Comparison of ENCODE assay signal across 8 cellular contexts in genomic region chr3:10026084-10026890, GRCh38. TPM values are rescaled to one million over a fixed set of nuclear protein-coding genes. Genes with fewer than 3 reads are reported as not detected.
DNase-seq lines count a peak whose midpoint lies in the region; ATAC-seq and TF ChIP-seq lines count a peak whose summit lies in the region.

FANCD2 (plus strand) TSS chr3:10026437; CDS start chr3:10028658, 2,221 bp downstream.

- H3K27ac ChIP-seq in C4-2B (peak within 1 kb of the TSS; percentile 78), dorsolateral prefrontal cortex (peak within 1 kb of the TSS in 50 of 59 donors; percentile 6 to 92 (median 61))

- peak; percentile 87 for ATAC-seq in GM19324 (IDR thresholded peaks at IDR 0.05; ENCODE audit: low FRiP score, unreplicated experiment)
- peak; percentile 55 for ATAC-seq in HG03457 (IDR thresholded peaks at IDR 0.05; ENCODE audit: unreplicated experiment)

- TF ChIP-seq CTCF in C4-2B (conservative IDR thresholded peaks at IDR 0.05) = no peak
- peak in 22 of 56 donors; percentile 3 to 42 (median 18) for TF ChIP-seq CTCF in dorsolateral prefrontal cortex (IDR thresholded peaks at IDR 0.05 in 54 of 56, conservative IDR thresholded peaks at IDR 0.05 in 2 of 56; ENCODE audit: low read depth in 1 of 56, partially characterized antibody in 56 of 56)
- TF ChIP-seq CTCF in lower leg skin (IDR thresholded peaks at IDR 0.05) = no peak

- no peaks in the 10 kb centered on the region for H3K9me3 Mint-ChIP-seq in activated CD4-positive, alpha-beta memory T cell treated with anti-CD3 and anti-CD28 coated beads for 36 hours

- H3K27ac Mint-ChIP-seq in activated CD4-positive, alpha-beta memory T cell treated with anti-CD3 and anti-CD28 coated beads for 36 hours = peak within 1 kb of the TSS; percentile 98

- no peaks in the 10 kb centered on the region for H3K27me3 Mint-ChIP-seq in activated CD4-positive, alpha-beta memory T cell treated with anti-CD3 and anti-CD28 coated beads for 36 hours

- peak within 1 kb of the TSS; percentile 97 for H3K4me3 Mint-ChIP-seq in activated CD4-positive, alpha-beta memory T cell treated with anti-CD3 and anti-CD28 coated beads for 36 hours

- intact Hi-C loops in activated CD4-positive, alpha-beta memory T cell treated with anti-CD3 and anti-CD28 coated beads for 36 hours (cut with micrococcal nuclease) = loop anchor here (1.0 to 10.0 kb wide), 6 partner anchors 49 to 629 kb away; partner anchors contain the start of genes ARPC4, BRK1, CRELD1 and SETD5
- intact Hi-C loops in dorsolateral prefrontal cortex (cut with DNase I) = loop anchor here (1.0 to 10.0 kb wide), 7 partner anchors 39 to 296 kb away; partner anchors contain the start of genes EMC3 (in 2 of the 2), BRK1 (in 1 of the 2), CRELD1 (in 1 of the 2) and SEC13 (in 1 of the 2)
- intact Hi-C loops in lower leg skin (cut with DNase I; ENCODE audit: low total_unique reads) = no loop called here

- POLR2A ChIA-PET in activated CD4-positive, alpha-beta memory T cell treated with anti-CD3 and anti-CD28 coated beads for 36 hours (lab: Charles Lee) = interaction anchor here (0.8 to 1.3 kb wide), 3 partner anchors 8 to 663 kb away, joined by 3 read pairs; partner anchors contain the start of gene THUMPD3

- WGBS in lower leg skin, 2 donors = 0 to 1% methylated on average over 39 to 51 of the region's 61 CpGs

- peaks cover 21% of the 10 kb centered on the region for H3K36me3 Mint-ChIP-seq in activated CD4-positive, alpha-beta memory T cell treated with anti-CD3 and anti-CD28 coated beads for 36 hours

- CTCF ChIA-PET in activated CD4-positive, alpha-beta memory T cell treated with anti-CD3 and anti-CD28 coated beads for 36 hours (lab: Charles Lee) = interaction anchor here (0.7 to 1.0 kb wide), 4 partner anchors 43 to 183 kb away, joined by 3 to 8 read pairs (median 4); partner anchors contain the start of gene CRELD1

- H3K4me1 Mint-ChIP-seq in activated CD4-positive, alpha-beta memory T cell treated with anti-CD3 and anti-CD28 coated beads for 36 hours (ENCODE audit: low read depth) = peaks cover 24% of the 10 kb centered on the region

- H3K27me3 ChIP-seq in dorsolateral prefrontal cortex = no peaks in the 10 kb centered on the region

- H3K4me3 ChIP-seq in dorsolateral prefrontal cortex = peak within 1 kb of the TSS; percentile 64 to 100 (median 92)
- peak within 1 kb of the TSS; percentile 68 for H3K4me3 ChIP-seq in lower leg skin (ENCODE audit: low read depth, poor library complexity, severe bottlenecking)

- DNase-seq in NCI-H82 (lab: John Stamatoyannopoulos, UW) (peak; percentile 83), dorsolateral prefrontal cortex (peak; percentile 83 to 97 (median 88)), lower leg skin (ENCODE audit: low spot score in 2 of 2) (peak; percentile 83 to 98)
- DNase-seq in activated CD4-positive, alpha-beta memory T cell treated with anti-CD3 and anti-CD28 coated beads for 36 hours = peak; percentile 96
- DNase-seq in stimulated activated CD4-positive, alpha-beta T cell treated with anti-CD3 and anti-CD28 coated beads, Interleukin-4, amount 100 ng/mL, for 4 hours = peak; percentile 89

- TF ChIP-seq POLR2A in lower leg skin (IDR thresholded peaks at IDR 0.05) = no peak

RNA-seq across cellular contexts. Expression of gene FANCD2, which starts in this region (rescaled TPM):
- total RNA-seq in activated CD4-positive, alpha-beta memory T cell treated with anti-CD3 and anti-CD28 coated beads for 36 hours = 10 to 100 TPM; 83.9 to 89.4 TPM
- total RNA-seq in dorsolateral prefrontal cortex (1 to 10 TPM in 119 of 120 experiments, under 1 TPM in 1; 0.71 to 6.8 (median 2.9) TPM), lower leg skin (1 to 10 TPM; 1.7 to 6.5 (median 3.1) TPM)

Comparison
In these comparisons a context has a peak if more than half of its experiments do, and no peak if none do; other contexts are left out.
1. Peak in every context shown above with its lines: DNase-seq, ATAC-seq, H3K4me3 ChIP-seq and H3K27ac ChIP-seq.
2. RNA of gene FANCD2 (total RNA-seq): 83.9 to 89.4 TPM in activated CD4-positive, alpha-beta memory T cell treated with anti-CD3 and anti-CD28 coated beads for 36 hours; 1.7 to 6.5 TPM in lower leg skin and 0.71 to 6.8 TPM in dorsolateral prefrontal cortex; every median in the first group is over 10 times any median in the second.